In the genomic region with DNA sequence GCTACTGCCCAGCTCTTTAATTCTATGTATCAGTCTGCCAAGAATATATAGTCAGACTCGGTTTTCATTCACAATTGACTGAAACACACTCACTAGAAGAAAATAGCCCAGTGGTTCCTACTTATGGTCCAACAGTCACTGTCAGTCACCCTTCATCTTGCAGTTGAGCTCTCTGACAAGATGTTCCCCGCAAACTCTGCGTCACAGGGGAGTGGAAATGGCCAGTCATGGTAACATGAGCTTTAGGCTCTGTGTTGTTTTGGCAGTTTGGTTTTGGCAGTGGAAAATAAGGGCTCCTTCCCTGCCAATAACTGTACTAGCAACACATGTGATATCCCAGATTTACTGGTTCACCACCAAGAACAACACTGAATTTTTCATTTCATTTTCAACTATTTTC, we compare ENCODE assay signal across 11 cellular contexts.
DNase-seq lines count a peak whose midpoint lies in the region; ATAC-seq and TF ChIP-seq lines count a peak whose summit lies in the region.
"Had no signal": no experiment of that assay in that cellular context is flagged by ENCODE, and none has a peak within 500 bp of the region (broad histone marks: within the 10 kb centered on the region; RNA-seq: fewer than 3 reads in every experiment).

No MANE protein-coding gene starts in this region.

- no peaks in the 10 kb centered on the region for H3K27me3 ChIP-seq in right atrium auricular region
- H3K27me3 ChIP-seq: spleen had no signal

- no peaks in the 10 kb centered on the region for H3K36me3 ChIP-seq in right atrium auricular region
- H3K36me3 ChIP-seq: spleen had no signal

- H3K27ac ChIP-seq in right atrium auricular region (peak overlapping the region in 1 of 2 donors; percentile 12), temporal lobe (ENCODE audit: low read depth, low read length) (peak overlapping the region; percentile 66)

- H3K4me1 ChIP-seq in right atrium auricular region: no peaks in the 10 kb centered on the region

- H3K4me3 ChIP-seq in cardiac fibroblast (replicated peaks in 1 of 2; ENCODE audit: low read depth in 2 of 2, low read length in 2 of 2) (no peak overlapping the region), right atrium auricular region (no peak overlapping the region)
- H3K4me3 ChIP-seq: spleen had no signal

- no peaks in the 10 kb centered on the region for H3K9me3 ChIP-seq in right atrium auricular region
- H3K9me3 ChIP-seq: spleen had no signal

- TF ChIP-seq CTCF in cardiac fibroblast (IDR thresholded peaks at IDR 0.05; ENCODE audit: low read depth, low read length) (no peak), right atrium auricular region (IDR thresholded peaks at IDR 0.05) (no peak)

- peak; percentile 33 to 80 for DNase-seq in cardiac fibroblast (ENCODE audit: low read depth in 2 of 2)
- peak; percentile 87 for DNase-seq in right atrium auricular region (ENCODE audit: low spot score)
- no peak for DNase-seq in activated gamma-delta T cell (lab: John Stamatoyannopoulos, UW)
- no peak for DNase-seq in DMS114 treated with DMSO at 0.1 percent for 48 hours (lab: John Stamatoyannopoulos, UW; ENCODE audit: unreplicated experiment)
- no peak for DNase-seq in T1000 (lab: John Stamatoyannopoulos, UW)
- DNase-seq in stimulated activated CD4-positive, alpha-beta T cell treated with anti-CD3 and anti-CD28 coated beads, Interleukin-4, amount 100 ng/mL, for 1 hour: no peak
- DNase-seq: CD4-positive, alpha-beta memory T cell; NCI-H1092; spleen had no signal

- peak; percentile 3 for ATAC-seq in GM21528 (IDR thresholded peaks at IDR 0.05; ENCODE audit: low FRiP score, unreplicated experiment)

Comparison
In these comparisons a context has a peak if more than half of its experiments do, and no peak if none do; other contexts are left out.
1. DNase-seq: peak in cardiac fibroblast (2 of 2) and right atrium auricular region (single experiment); none in activated gamma-delta T cell (single experiment), DMS114 treated with DMSO at 0.1 percent for 48 hours (single experiment), T1000 (single experiment) and stimulated activated CD4-positive, alpha-beta T cell treated with anti-CD3 and anti-CD28 coated beads, Interleukin-4, amount 100 ng/mL, for 1 hour (single experiment).